32 cellular contexts compared by ENCODE assay signal in genomic region chr10:16449454-16449853, GRCh38.
"Had no signal": no experiment of that assay in that cellular context is flagged by ENCODE, and none has a peak within 500 bp of the region (broad histone marks: within the 10 kb centered on the region; RNA-seq: fewer than 3 reads in every experiment).

No MANE protein-coding gene starts in this region.

- H3K27me3 ChIP-seq: adrenal gland, ascending aorta, body of pancreas, brain microvascular endothelial cell, breast epithelium, cardiac muscle cell had no signal

- DNase-seq: activated effector memory CD4-positive, alpha-beta T cell treated with anti-CD3 and anti-CD28 coated beads, Interleukin-2, amount 50 U/mL, for 16 hours; activated effector memory CD4-positive, alpha-beta T cell treated with Interleukin-2 at 50 U/mL for 16 hours; activated gamma-delta T cell; activated gamma-delta T cell treated with Interleukin-2 at 50 U/mL for 16 hours; activated naive CD4-positive, alpha-beta T cell; activated naive CD4-positive, alpha-beta T cell treated with anti-CD3 and anti-CD28 coated beads for 36 hours; activated naive CD4-positive, alpha-beta T cell treated with anti-CD3 and anti-CD28 coated beads, Interleukin-2, amount 10 ng/mL, durations not matched to agents 7 days and 5 days; activated naive CD4-positive, alpha-beta T cell treated with anti-CD3 and anti-CD28 coated beads, Interleukin-2, amount 50 U/mL, for 16 hours; activated naive CD4-positive, alpha-beta T cell treated with Interleukin-2 at 50 U/mL for 16 hours; activated naive CD8-positive, alpha-beta T cell treated with anti-CD3 and anti-CD28 coated beads for 36 hours; activated naive CD8-positive, alpha-beta T cell treated with anti-CD3 and anti-CD28 coated beads, Interleukin-2, amount 10 ng/mL, durations not matched to agents 7 days and 5 days; activated naive CD8-positive, alpha-beta T cell treated with anti-CD3 and anti-CD28 coated beads, Interleukin-2, amount 50 U/mL, for 24 hours; activated T-cell treated with anti-CD3 and anti-CD28 coated beads, Interleukin-2, amount 50 U/mL, for 1 hour; activated T-cell treated with anti-CD3 and anti-CD28 coated beads, Interleukin-2, amount 50 U/mL, for 24 hours; activated T-cell treated with anti-CD3 and anti-CD28 coated beads, Interleukin-2, amount 50 U/mL, for 4 hours; activated T-cell treated with anti-CD3 and anti-CD28 coated beads, Interleukin-2, amount 50 U/mL, for 48 hours; activated T-cell treated with anti-CD3 and anti-CD28 coated beads, Interleukin-2, amount 50 U/mL, for 72 hours; adrenal gland; amniotic stem cell; amygdala; anterior cingulate cortex; aorta; body of pancreas; brain microvascular endothelial cell; caudate nucleus; central memory CD4-positive, alpha-beta T cell; cerebellar nuclear complex had no signal

- H3K27ac ChIP-seq: adrenal gland, ascending aorta, body of pancreas, brain microvascular endothelial cell, breast epithelium, cardiac muscle cell had no signal

- H3K36me3 ChIP-seq: adrenal gland, ascending aorta, brain microvascular endothelial cell, breast epithelium, cardiac muscle cell had no signal

- H3K9me3 ChIP-seq: adrenal gland, ascending aorta, body of pancreas, breast epithelium had no signal

- H3K4me3 ChIP-seq: adrenal gland, ascending aorta, body of pancreas, breast epithelium, cardiac muscle cell had no signal

- H3K4me1 ChIP-seq: adrenal gland, ascending aorta, body of pancreas, breast epithelium had no signal

- ATAC-seq: activated naive CD4-positive, alpha-beta T cell treated with anti-CD3 and anti-CD28 coated beads, Interleukin-2, amount 50 U/mL, for 72 hours; activated naive CD8-positive, alpha-beta T cell treated with anti-CD3 and anti-CD28 coated beads, Interleukin-2, amount 50 U/mL, for 24 hours; activated T-cell treated with anti-CD3 and anti-CD28 coated beads, Interleukin-2, amount 50 U/mL, for 4 hours; activated T-cell treated with anti-CD3 and anti-CD28 coated beads, Interleukin-2, amount 50 U/mL, for 72 hours; activated T-helper 17 cell treated with anti-CD3 and anti-CD28 coated beads, Interleukin-2, amount 50 U/mL, for 72 hours; body of pancreas had no signal
